In genomic region chr19:42610401-42610915, GRCh38 we compare ENCODE assay signal across 11 cellular contexts. TPM values are rescaled to one million over a fixed set of nuclear protein-coding genes. Genes with fewer than 3 reads are reported as not detected.
"Had no signal": no experiment of that assay in that cellular context is flagged by ENCODE, and none has a peak within 500 bp of the region (broad histone marks: within the 10 kb centered on the region; RNA-seq: fewer than 3 reads in every experiment).

No MANE protein-coding gene starts in this region.

RNA-seq across cellular contexts. Expression of gene CEACAM8, which starts 15.7 kb away (rescaled TPM):
- total RNA-seq: OCI-LY7, PC-3, PC-9, Peyer's patch, Right ventricle myocardium inferior, Right ventricle myocardium superior, RPMI7951, SJCRH30, SJSA1, SK-MEL-5 had no signal
- polyA plus RNA-seq: SK-N-SH had no signal
